23 cellular contexts compared by ENCODE assay signal in the genomic region with DNA sequence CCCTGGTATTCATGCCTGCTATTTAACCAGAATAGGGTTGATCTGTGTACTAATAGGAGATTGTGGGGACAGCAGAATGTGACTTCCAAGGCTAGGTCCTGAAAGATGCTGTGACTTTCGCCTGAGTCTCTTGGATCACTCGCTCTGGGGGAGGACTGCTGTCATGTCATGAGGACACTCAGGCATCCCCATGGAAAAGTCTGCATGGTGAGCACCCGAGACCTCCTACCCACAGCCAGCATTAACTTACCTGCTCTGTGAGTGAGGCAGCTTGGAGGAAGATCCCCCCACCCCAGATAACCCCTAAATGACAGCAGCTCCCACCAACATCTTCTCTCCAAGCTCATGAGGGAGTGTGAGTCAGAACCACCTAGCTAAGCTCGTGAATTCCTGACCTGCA. TPM values are rescaled to one million over a fixed set of nuclear protein-coding genes. Genes with fewer than 3 reads are reported as not detected.
DNase-seq lines count a peak whose midpoint lies in the region; ATAC-seq and TF ChIP-seq lines count a peak whose summit lies in the region.
"Had no signal": no experiment of that assay in that cellular context is flagged by ENCODE, and none has a peak within 500 bp of the region (broad histone marks: within the 10 kb centered on the region; RNA-seq: fewer than 3 reads in every experiment).

No MANE protein-coding gene starts in this region.

- TF ChIP-seq CTCF in coronary artery (IDR thresholded peaks at IDR 0.05): no peak

- no peak overlapping the region for H3K27ac ChIP-seq in right cardiac atrium (ENCODE audit: low read length)
- H3K27ac ChIP-seq in coronary artery: no peak overlapping the region
- H3K27ac ChIP-seq: A549; BLaER1 treated with 17β-estradiol and CSF1 and Interleukin-3, amounts not matched to agents 10 nM and 100 nM; GM23248 had no signal

- no peaks in the 10 kb centered on the region for H3K4me1 ChIP-seq in right cardiac atrium (ENCODE audit: control insufficient read depth, insufficient read depth, low read length)
- H3K4me1 ChIP-seq: A549, BE2C had no signal

- WGBS in right cardiac atrium: 68% methylated on average over 4 of the region's 4 CpGs

- H3K4me3 ChIP-seq in right cardiac atrium (ENCODE audit: low read length) (no peak overlapping the region), coronary artery (no peak overlapping the region)
- H3K4me3 ChIP-seq: A549; BLaER1 treated with 17β-estradiol and CSF1 and Interleukin-3, amounts not matched to agents 10 nM and 100 nM; GM23248 had no signal

- H3K27me3 Mint-ChIP-seq in activated T-helper 1 cell treated with anti-CD3 and anti-CD28 coated beads, Interleukin-12 subunit alpha, Interleukin-12 subunit beta, Interleukin-2, Interleukin-4 antibody, amounts not matched to agents 30 ng/mL and 10 ng/mL and 1 ng/mL, durations not matched to agents 14 hours and 24 hours and 36 hours (ENCODE audit: insufficient read depth): peaks cover 1% of the 10 kb centered on the region
- H3K27me3 Mint-ChIP-seq in naive thymus-derived CD8-positive, alpha-beta T cell: peaks cover under 1 to 41% (median 10%) of the 10 kb centered on the region in 5 donors

- no peak overlapping the region for H3K27ac Mint-ChIP-seq in activated T-helper 1 cell treated with anti-CD3 and anti-CD28 coated beads, Interleukin-12 subunit alpha, Interleukin-12 subunit beta, Interleukin-2, Interleukin-4 antibody, amounts not matched to agents 30 ng/mL and 10 ng/mL and 1 ng/mL, durations not matched to agents 14 hours and 24 hours and 36 hours
- no peak overlapping the region for H3K27ac Mint-ChIP-seq in naive thymus-derived CD8-positive, alpha-beta T cell
- H3K27ac Mint-ChIP-seq: CD14-positive monocyte; CD4-positive, alpha-beta T cell; CD8-positive, alpha-beta memory T cell had no signal

- no peaks in the 10 kb centered on the region for H3K27me3 ChIP-seq in right cardiac atrium (ENCODE audit: control insufficient read depth, insufficient read depth)
- H3K27me3 ChIP-seq: BLaER1 treated with 17β-estradiol and CSF1 and Interleukin-3, amounts not matched to agents 10 nM and 100 nM had no signal

- H3K9me3 Mint-ChIP-seq in activated T-helper 1 cell treated with anti-CD3 and anti-CD28 coated beads, Interleukin-12 subunit alpha, Interleukin-12 subunit beta, Interleukin-2, Interleukin-4 antibody, amounts not matched to agents 30 ng/mL and 10 ng/mL and 1 ng/mL, durations not matched to agents 14 hours and 24 hours and 36 hours: no peaks in the 10 kb centered on the region
- H3K9me3 Mint-ChIP-seq in naive thymus-derived CD8-positive, alpha-beta T cell: peaks cover 0 to 2% (median 0%) of the 10 kb centered on the region in 9 donors
- H3K9me3 Mint-ChIP-seq: CD4-positive, alpha-beta T cell; CD8-positive, alpha-beta memory T cell had no signal

- intact Hi-C loops in cardiac septum (cut with DNase I) (no loop called here), right cardiac atrium (cut with DNase I) (no loop called here)
- intact Hi-C loops in activated T-helper 1 cell treated with anti-CD3 and anti-CD28 coated beads, Interleukin-12 subunit alpha, Interleukin-12 subunit beta, Interleukin-2, Interleukin-4 antibody, amounts not matched to agents 30 ng/mL and 10 ng/mL and 1 ng/mL, durations not matched to agents 14 hours and 24 hours and 36 hours (cut with micrococcal nuclease): no loop called here

- no peaks in the 10 kb centered on the region for H3K4me1 Mint-ChIP-seq in activated T-helper 1 cell treated with anti-CD3 and anti-CD28 coated beads, Interleukin-12 subunit alpha, Interleukin-12 subunit beta, Interleukin-2, Interleukin-4 antibody, amounts not matched to agents 30 ng/mL and 10 ng/mL and 1 ng/mL, durations not matched to agents 14 hours and 24 hours and 36 hours (ENCODE audit: low read depth)
- no peaks in the 10 kb centered on the region for H3K4me1 Mint-ChIP-seq in naive thymus-derived CD8-positive, alpha-beta T cell
- H3K4me1 Mint-ChIP-seq: CD14-positive monocyte; CD8-positive, alpha-beta memory T cell had no signal

- no peaks in the 10 kb centered on the region for H3K36me3 Mint-ChIP-seq in activated T-helper 1 cell treated with anti-CD3 and anti-CD28 coated beads, Interleukin-12 subunit alpha, Interleukin-12 subunit beta, Interleukin-2, Interleukin-4 antibody, amounts not matched to agents 30 ng/mL and 10 ng/mL and 1 ng/mL, durations not matched to agents 14 hours and 24 hours and 36 hours (ENCODE audit: low read depth)
- H3K36me3 Mint-ChIP-seq in naive thymus-derived CD8-positive, alpha-beta T cell: no peaks in the 10 kb centered on the region
- H3K36me3 Mint-ChIP-seq: CD14-positive monocyte; CD8-positive, alpha-beta memory T cell had no signal

- POLR2A ChIA-PET in naive thymus-derived CD8-positive, alpha-beta T cell (lab: Charles Lee): no interaction called here

- no peak for ATAC-seq in right cardiac atrium
- ATAC-seq in naive thymus-derived CD8-positive, alpha-beta T cell: no peak
- ATAC-seq: A549 had no signal

- DNase-seq in cardiac septum (ENCODE audit: low spot score) (peak; percentile 50), right cardiac atrium (no peak), coronary artery (ENCODE audit: low spot score) (peak; percentile 36), mesenteric fat pad (ENCODE audit: low spot score) (peak; percentile 59), ureter (ENCODE audit: low spot score) (peak; percentile 13)
- DNase-seq in activated T-helper 1 cell treated with anti-CD3 and anti-CD28 coated beads, Interleukin-12 subunit alpha, Interleukin-12 subunit beta, Interleukin-2, Interleukin-4 antibody, amounts not matched to agents 30 ng/mL and 10 ng/mL and 1 ng/mL, durations not matched to agents 14 hours and 24 hours and 36 hours (ENCODE audit: low spot score): no peak
- no peak for DNase-seq in naive thymus-derived CD8-positive, alpha-beta T cell
- DNase-seq: 8988T; ACHN; AML-193; BE2C; CD4-positive, alpha-beta T cell; CD8-positive, alpha-beta memory T cell; DMS 273 treated with DMSO at 0.1 percent for 48 hours; DMS79; GM23248; H7; HCEC 1CT had no signal

- H3K4me3 Mint-ChIP-seq in activated T-helper 1 cell treated with anti-CD3 and anti-CD28 coated beads, Interleukin-12 subunit alpha, Interleukin-12 subunit beta, Interleukin-2, Interleukin-4 antibody, amounts not matched to agents 30 ng/mL and 10 ng/mL and 1 ng/mL, durations not matched to agents 14 hours and 24 hours and 36 hours: no peak overlapping the region
- H3K4me3 Mint-ChIP-seq in naive thymus-derived CD8-positive, alpha-beta T cell: no peak overlapping the region
- H3K4me3 Mint-ChIP-seq: CD14-positive monocyte; CD4-positive, alpha-beta T cell; CD8-positive, alpha-beta memory T cell had no signal

- H3K9me3 ChIP-seq in right cardiac atrium (ENCODE audit: control insufficient read depth, low read length): no peaks in the 10 kb centered on the region
- H3K9me3 ChIP-seq: A549; BE2C; BLaER1 treated with 17β-estradiol and CSF1 and Interleukin-3, amounts not matched to agents 10 nM and 100 nM had no signal

RNA-seq across cellular contexts. Expression of a gene that starts 30.3 kb away (rescaled TPM):
- not detected for total RNA-seq in cardiac septum
- not detected for total RNA-seq in right cardiac atrium
- not detected for polyA plus RNA-seq in right cardiac atrium
- total RNA-seq in mesenteric fat pad: not detected
- total RNA-seq in ureter: not detected
- total RNA-seq in activated T-helper 1 cell treated with anti-CD3 and anti-CD28 coated beads, Interleukin-12 subunit alpha, Interleukin-12 subunit beta, Interleukin-2, Interleukin-4 antibody, amounts not matched to agents 30 ng/mL and 10 ng/mL and 1 ng/mL, durations not matched to agents 14 hours and 24 hours and 36 hours: not detected in 2 replicates
- not detected for total RNA-seq in naive thymus-derived CD8-positive, alpha-beta T cell
- not detected for polyA plus RNA-seq in naive thymus-derived CD8-positive, alpha-beta T cell
- total RNA-seq: CD4-positive, alpha-beta T cell; CD8-positive, alpha-beta memory T cell; Daoy; GM23248; H1; H7 had no signal
- polyA plus RNA-seq: A549; CD14-positive monocyte; CD8-positive, alpha-beta memory T cell; GM23248; H1 had no signal

Comparison
In these comparisons a context has a peak if more than half of its experiments do, and no peak if none do; other contexts are left out.
1. DNase-seq: peak in cardiac septum (single experiment), coronary artery (single experiment), mesenteric fat pad (single experiment) and ureter (single experiment); none in right cardiac atrium (0 of 3), activated T-helper 1 cell treated with anti-CD3 and anti-CD28 coated beads, Interleukin-12 subunit alpha, Interleukin-12 subunit beta, Interleukin-2, Interleukin-4 antibody, amounts not matched to agents 30 ng/mL and 10 ng/mL and 1 ng/mL, durations not matched to agents 14 hours and 24 hours and 36 hours (single experiment) and naive thymus-derived CD8-positive, alpha-beta T cell (0 of 10).